Comparison of ENCODE assay signal across 8 cellular contexts in the genomic region with DNA sequence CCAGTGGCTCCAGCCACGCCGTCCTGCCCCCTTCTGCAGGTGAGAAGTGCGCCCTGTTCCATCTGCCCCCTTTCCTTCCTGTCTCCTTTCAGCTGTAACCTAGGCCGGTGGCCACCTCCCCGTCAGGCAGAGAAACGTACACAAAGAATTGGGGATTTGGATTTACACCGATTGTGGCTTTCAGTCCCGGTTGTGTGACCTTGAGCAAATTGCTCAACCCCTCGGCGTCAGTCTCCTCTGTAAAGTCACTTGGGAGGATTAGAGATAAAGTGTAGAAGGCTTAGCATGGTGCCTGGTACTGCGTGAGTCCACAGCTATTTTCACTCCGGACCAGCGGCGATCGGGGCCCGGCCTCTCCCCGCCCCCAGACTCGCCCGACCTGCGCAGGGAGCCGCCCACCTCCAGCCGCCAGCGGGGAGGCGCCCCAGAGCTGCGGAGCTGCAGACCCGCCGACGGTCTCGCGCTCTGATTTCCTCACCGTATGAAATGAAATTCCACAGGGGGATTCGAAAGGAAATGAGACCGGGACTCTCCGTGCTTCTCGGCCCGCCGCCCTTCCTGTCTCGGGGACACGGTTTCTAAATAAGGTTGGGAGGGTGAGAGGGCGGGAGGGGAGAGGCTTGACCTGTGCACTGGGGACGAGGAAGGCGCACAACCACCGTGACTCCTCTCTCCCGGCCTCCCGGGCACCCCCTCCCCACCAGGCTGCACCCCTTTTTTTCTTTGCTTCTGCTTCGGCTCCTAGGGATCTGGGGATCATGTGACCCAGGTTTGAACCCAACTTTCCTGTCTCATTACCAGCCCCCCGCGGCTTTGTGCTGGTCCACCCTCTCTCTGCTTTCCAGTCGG. TPM values are rescaled to one million over a fixed set of nuclear protein-coding genes. Genes with fewer than 3 reads are reported as not detected.
DNase-seq lines count a peak whose midpoint lies in the region; ATAC-seq and TF ChIP-seq lines count a peak whose summit lies in the region.

No MANE protein-coding gene starts in this region.

- TF ChIP-seq CTCF in GM23338 (conservative IDR thresholded peaks at IDR 0.05; ENCODE audit: low read depth in 2 of 2) (peak; percentile 8 to 49; a peak in 2 of 4 replicates), IMR-90 (conservative IDR thresholded peaks at IDR 0.05; ENCODE audit: low read depth, low read length) (peak; percentile 34)

- H3K4me1 Mint-ChIP-seq in GM23338 (peaks cover 41% of the 10 kb centered on the region), immature natural killer cell (peaks cover 10 to 14% of the 10 kb centered on the region in 2 donors)

- H2BK120ac ChIP-seq in IMR-90 (ENCODE audit: low read depth, low read length), result peak overlapping the region; percentile 77

- dilution Hi-C loops in IMR-90 (cut with HindIII; ENCODE audit: low sequenced_read_pairs, unreplicated experiment), result no loop called here

- peak overlapping the region; percentile 57 for H2BK20ac ChIP-seq in IMR-90 (ENCODE audit: low read depth, low read length)

- peaks cover 5% of the 10 kb centered on the region; the same call in 1 of the 2 replicates for H3K9me1 ChIP-seq in IMR-90 (ENCODE audit: insufficient read depth, low read length)

- POLR2A ChIA-PET in IMR-90 (lab: Charles Lee; ENCODE audit: unreplicated experiment), result no interaction called here

- H3K23ac ChIP-seq in IMR-90 (ENCODE audit: low read depth, low read length), result peak overlapping the region; percentile 72

- peak overlapping the region; percentile 37; the same call in 1 of the 2 replicates for H3K27ac Mint-ChIP-seq in GM23338
- peak overlapping the region in 1 of 6 donors; percentile 69 for H3K27ac Mint-ChIP-seq in immature natural killer cell

- no peak for TF ChIP-seq POLR2A in IMR-90 (IDR thresholded peaks at IDR 0.05; ENCODE audit: low read depth, low read length)

- no peak for DNase-seq in activated CD4-positive, CD25-positive, alpha-beta regulatory T cell (lab: John Stamatoyannopoulos, UW)
- peak; percentile 89 for DNase-seq in GM23338 (ENCODE audit: low spot score)
- peak; percentile 61 for DNase-seq in IMR-90
- peak; percentile 47 for DNase-seq in SHP77 treated with DMSO at 0.1 percent for 48 hours (lab: John Stamatoyannopoulos, UW)
- DNase-seq in caudate nucleus (lab: John Stamatoyannopoulos, UW), result peak in 44 of 61 donors; percentile 14 to 76 (median 52)
- peak in 2 of 3 donors; percentile 34 to 35 for DNase-seq in immature natural killer cell

- H3K4me3 ChIP-seq in GM23338 (peak overlapping the region; percentile 83), IMR-90 (ENCODE audit: insufficient read depth, low read depth, low read length) (peak overlapping the region; percentile 90), skeletal muscle satellite cell (ENCODE audit: low read length) (peak overlapping the region; percentile 100)

- H3K27ac ChIP-seq in GM23338 (ENCODE audit: low read depth) (peak overlapping the region; percentile 87), IMR-90 (ENCODE audit: insufficient read depth, low read length) (peak overlapping the region; percentile 50), caudate nucleus (ENCODE audit: low read depth, low read length) (peak overlapping the region; percentile 91)

- peak overlapping the region; percentile 84 for H3K4me2 ChIP-seq in GM23338
- H3K4me2 ChIP-seq in IMR-90 (ENCODE audit: low read depth, low read length), result peak overlapping the region; percentile 94
- peak overlapping the region; percentile 100 for H3K4me2 ChIP-seq in skeletal muscle satellite cell (ENCODE audit: low read length)

- 0 out of 2 replicates have a peak overlapping the region, but pooled peaks have one; percentile 28 for H3K56ac ChIP-seq in IMR-90 (ENCODE audit: extremely low read depth, insufficient read depth, low read length)

- peak overlapping the region; percentile 76 for H4K91ac ChIP-seq in IMR-90 (ENCODE audit: insufficient read depth, low read depth, low read length)

- peaks cover 21% of the 10 kb centered on the region; the same call in 1 of the 2 replicates for H3K4me1 ChIP-seq in GM23338 (ENCODE audit: insufficient read depth)
- peaks cover 10% of the 10 kb centered on the region for H3K4me1 ChIP-seq in IMR-90 (ENCODE audit: control insufficient read depth, insufficient read depth, low read length)
- peaks cover 24% of the 10 kb centered on the region for H3K4me1 ChIP-seq in skeletal muscle satellite cell (ENCODE audit: control insufficient read depth, insufficient read depth, low read length)

- H2AFZ ChIP-seq in GM23338 (peak overlapping the region; percentile 100), IMR-90 (replicated peaks; ENCODE audit: low read length, poor library complexity) (peak overlapping the region; percentile 99)

- H2BK15ac ChIP-seq in IMR-90 (ENCODE audit: low read depth, low read length), result peak overlapping the region; percentile 30; the same call in 1 of the 3 replicates

- H3K79me1 ChIP-seq in IMR-90 (ENCODE audit: low read depth in 1 of 2, low read length in 2 of 2), result peaks cover 9 to 24% of the 10 kb centered on the region in 2 experiments; a peak in 3 of 4 replicates

- H3K9ac ChIP-seq in IMR-90 (ENCODE audit: low read depth, low read length) (peak overlapping the region; percentile 76), skeletal muscle satellite cell (ENCODE audit: low read depth, low read length) (peak overlapping the region; percentile 85)

- 0% methylated on average over 9 of the region's 49 CpGs; no CpG with 5 or more reads in 1 of the 2 experiments for WGBS in IMR-90 (ENCODE audit: extremely low coverage in 2 of 2, insufficient read length in 1 of 2), 2 experiments

- peaks cover 4% of the 10 kb centered on the region; the same call in 1 of the 2 replicates for H3K79me2 ChIP-seq in GM23338 (replicated peaks; ENCODE audit: insufficient read depth)

- H3K9me3 Mint-ChIP-seq in GM23338 (peaks cover 10% of the 10 kb centered on the region), immature natural killer cell (peaks cover 0 to 2% (median 0%) of the 10 kb centered on the region in 6 donors)

- H3K36me3 Mint-ChIP-seq in GM23338 (ENCODE audit: low read depth), result peaks cover 20% of the 10 kb centered on the region
- H3K36me3 Mint-ChIP-seq in immature natural killer cell, result peaks cover 0 to 5% (median 0%) of the 10 kb centered on the region in 3 donors

- CTCF ChIA-PET in IMR-90 (lab: Yijun Ruan, JAX), result interaction anchor here (0.6 to 1.3 kb wide), 3 partner anchors 9 to 34 kb away, joined by 3 to 5 read pairs (median 4); no protein-coding TSS in a partner anchor

- in situ Hi-C loops in IMR-90 (cut with MboI; ENCODE audit: low sequenced_read_pairs), result no loop called here

- peak overlapping the region; percentile 22 for H2BK5ac ChIP-seq in IMR-90 (ENCODE audit: low read depth, low read length, poor library complexity, severe bottlenecking)

- peak overlapping the region; percentile 82 for H2AK9ac ChIP-seq in IMR-90 (replicated peaks; ENCODE audit: low read depth, low read length, poor library complexity)

- ATAC-seq in activated CD4-positive, CD25-positive, alpha-beta regulatory T cell treated with anti-CD3 and anti-CD28 coated beads, Interleukin-2, amount 50 U/mL, for 24 hours, result peak; percentile 17 to 46
- ATAC-seq in GM23338, result peak; percentile 77
- peak; percentile 70 for ATAC-seq in IMR-90 (ENCODE audit: low read depth)

- H3K27me3 ChIP-seq in GM23338 (ENCODE audit: insufficient read depth) (peaks cover 18% of the 10 kb centered on the region), IMR-90 (ENCODE audit: control insufficient read depth, insufficient read depth, low read length) (peaks cover 9% of the 10 kb centered on the region), skeletal muscle satellite cell (ENCODE audit: control insufficient read depth, insufficient read depth, low read length) (no peaks in the 10 kb centered on the region)

- H3K27me3 Mint-ChIP-seq in GM23338 (ENCODE audit: insufficient read depth, low read depth, poor library complexity), result peaks cover 26% of the 10 kb centered on the region
- H3K27me3 Mint-ChIP-seq in immature natural killer cell (ENCODE audit: low read depth in 3 of 3), result peaks cover 4 to 12% (median 8%) of the 10 kb centered on the region in 3 donors

- no peaks in the 10 kb centered on the region for H3K9me3 ChIP-seq in IMR-90 (ENCODE audit: control insufficient read depth, insufficient read depth, low read length)
- no peaks in the 10 kb centered on the region for H3K9me3 ChIP-seq in skeletal muscle satellite cell (replicated peaks; ENCODE audit: low read length)

- BruUV-seq in IMR-90 (replicated peaks; lab: Mats Ljungman, UMichigan), result no TSS peak

- peak overlapping the region in 1 of 2 experiments; percentile 74; a peak in 2 of 4 replicates for H4K8ac ChIP-seq in IMR-90 (ENCODE audit: low read depth in 2 of 2, low read length in 2 of 2)

- 0 out of 2 replicates have a peak, but pooled peaks cover 3% of the 10 kb centered on the region for H3K9me2 ChIP-seq in GM23338 (ENCODE audit: insufficient read depth)

- H3K4ac ChIP-seq in IMR-90 (ENCODE audit: low read depth, low read length), result peak overlapping the region; percentile 97

- H3F3A ChIP-seq in GM23338 (replicated peaks; ENCODE audit: low read depth), result 0 out of 2 replicates have a peak, but pooled peaks cover 6% of the 10 kb centered on the region

- intact Hi-C loops in IMR-90 (cut with micrococcal nuclease), result no loop called here

- peak overlapping the region; percentile 11 for H4K5ac ChIP-seq in IMR-90 (ENCODE audit: low read depth, low read length)

- peak overlapping the region; percentile 94 for H3K14ac ChIP-seq in IMR-90 (replicated peaks; ENCODE audit: low read depth, low read length)

- peak overlapping the region; percentile 89 for H3K4me3 Mint-ChIP-seq in GM23338
- H3K4me3 Mint-ChIP-seq in immature natural killer cell, result peak overlapping the region; percentile 88 to 97 (median 95)

- peak overlapping the region; percentile 76 for H3K18ac ChIP-seq in IMR-90 (ENCODE audit: low read depth, low read length)

- no peak for TF ChIP-seq RAD21 in IMR-90 (IDR thresholded peaks at IDR 0.05; ENCODE audit: low read length)

- no peaks in the 10 kb centered on the region for H4K20me1 ChIP-seq in GM23338 (replicated peaks; ENCODE audit: insufficient read depth)
- no peaks in the 10 kb centered on the region; the same call in 1 of the 2 replicates for H4K20me1 ChIP-seq in IMR-90 (ENCODE audit: insufficient read depth, low read length)

- no peaks in the 10 kb centered on the region for H3K36me3 ChIP-seq in GM23338 (ENCODE audit: insufficient read depth)
- peaks cover 7% of the 10 kb centered on the region; the same call in 1 of the 2 replicates for H3K36me3 ChIP-seq in IMR-90 (ENCODE audit: control insufficient read depth, insufficient read depth, low read length)
- peaks cover 11% of the 10 kb centered on the region for H3K36me3 ChIP-seq in skeletal muscle satellite cell (ENCODE audit: insufficient read depth, low read length)

- H2AK5ac ChIP-seq in IMR-90 (ENCODE audit: low read depth, low read length), result no peak overlapping the region; the same call in 1 of the 2 replicates

RNA-seq across cellular contexts. Expression of a gene that starts 0.7 kb away (rescaled TPM):
- total RNA-seq in GM23338 (2014; rRNA removed; shearing (Covaris generic)), result 7.7 and 8.9 TPM in 2 replicates
- polyA plus RNA-seq in GM23338 (2016; fragmentation: Nextera tagmentation; extraction: Ambion mirVana) (1.4 and 1.5 TPM in 2 replicates), IMR-90 (2012; rRNA removed) (3.1 and 3.7 TPM in 2 replicates), immature natural killer cell (under 1 TPM in 1 of 3 donors, not detected in 2; 0.10 TPM)
- total RNA-seq in IMR-90 (2012; rRNA removed), result 7.7 and 10.3 TPM in 2 replicates
- polyA plus RNA-seq in IMR-90 (2012; cell fraction: cytosol; rRNA removed), result 1.7 and 2.3 TPM in 2 replicates
- 1.5 and 4.4 TPM in 2 replicates for polyA plus RNA-seq in IMR-90 (2012; cell fraction: nucleus; rRNA removed; ENCODE audit: low replicate concordance)
- 5.1 and 5.2 TPM in 2 replicates for total RNA-seq in skeletal muscle satellite cell (2012; rRNA removed)

Comparison
In these comparisons a context has a peak if more than half of its experiments do, and no peak if none do; other contexts are left out.
1. DNase-seq: peak in GM23338 (single experiment), IMR-90 (single experiment), SHP77 treated with DMSO at 0.1 percent for 48 hours (single experiment), caudate nucleus (44 of 61) and immature natural killer cell (2 of 3); none in activated CD4-positive, CD25-positive, alpha-beta regulatory T cell (0 of 4).
2. Peak in every context shown above with its lines, with median percentiles within 50 percentile points of each other: ATAC-seq, H3K27ac ChIP-seq, H3K4me2 ChIP-seq and H3K4me3 ChIP-seq.